In genomic region chr5:58108507-58108906, GRCh38 we compare ENCODE assay signal across 25 cellular contexts.
"Had no signal": no experiment of that assay in that cellular context is flagged by ENCODE, and none has a peak within 500 bp of the region (broad histone marks: within the 10 kb centered on the region; RNA-seq: fewer than 3 reads in every experiment).

No MANE protein-coding gene starts in this region.

- H3K27me3 ChIP-seq: heart right ventricle, testis, uterus had no signal

- H3K4me3 ChIP-seq: heart right ventricle, lower lobe of right lung, testis, uterus had no signal

- H3K9me3 Mint-ChIP-seq: activated CD4-positive, alpha-beta memory T cell treated with anti-CD3 and anti-CD28 coated beads for 36 hours; activated CD4-positive, alpha-beta T cell treated with anti-CD3 and anti-CD28 coated beads, Interleukin-2, amount 10 ng/mL, durations not matched to agents 24 days and 14 days; activated naive CD4-positive, alpha-beta T cell treated with anti-CD3 and anti-CD28 coated beads, Interleukin-2, amount 10 ng/mL, durations not matched to agents 7 days and 5 days; activated naive CD8-positive, alpha-beta T cell treated with anti-CD3 and anti-CD28 coated beads, Interleukin-2, amount 10 ng/mL, durations not matched to agents 7 days and 5 days; activated T-helper 1 cell treated with anti-CD3 and anti-CD28 coated beads, Interleukin-12 subunit alpha, Interleukin-12 subunit beta, Interleukin-2, Interleukin-4 antibody, amounts not matched to agents 30 ng/mL and 10 ng/mL and 1 ng/mL, durations not matched to agents 14 hours and 24 hours and 36 hours had no signal

- H3K27ac ChIP-seq: heart right ventricle, lower lobe of right lung, testis, uterus had no signal

- DNase-seq: activated CD4-positive, alpha-beta memory T cell treated with anti-CD3 and anti-CD28 coated beads for 36 hours; activated CD4-positive, alpha-beta T cell treated with anti-CD3 and anti-CD28 coated beads, Interleukin-2, amount 10 ng/mL, durations not matched to agents 24 days and 14 days; activated CD4-positive, CD25-positive, alpha-beta regulatory T cell treated with anti-CD3 and anti-CD28 coated beads, Interleukin-2, amount 50 U/mL, for 72 hours; activated CD8-positive, alpha-beta memory T cell treated with anti-CD3 and anti-CD28 coated beads, Interleukin-2, amount 50 U/mL, for 4 hours; activated gamma-delta T cell; activated naive CD4-positive, alpha-beta T cell treated with anti-CD3 and anti-CD28 coated beads, Interleukin-2, amount 10 ng/mL, durations not matched to agents 7 days and 5 days; activated naive CD8-positive, alpha-beta T cell treated with anti-CD3 and anti-CD28 coated beads, Interleukin-2, amount 10 ng/mL, durations not matched to agents 7 days and 5 days; activated T-cell treated with anti-CD3 and anti-CD28 coated beads, Interleukin-2, amount 50 U/mL, for 1 hour; caudate nucleus; cortex of kidney; effector memory CD8-positive, alpha-beta T cell; heart right ventricle; lower lobe of right lung; mesenchymal stem cell; right cardiac atrium; stimulated activated CD4-positive, alpha-beta T cell treated with anti-CD3 and anti-CD28 coated beads, Interleukin-12 subunit alpha, Interleukin-12 subunit beta, amount 100 ng/mL, for 4 hours; stimulated activated CD4-positive, alpha-beta T cell treated with anti-CD3 and anti-CD28 coated beads, Interleukin-4, amount 100 ng/mL, for 1 hour; stimulated activated naive CD8-positive, alpha-beta T cell treated with anti-CD3 and anti-CD28 coated beads, Interleukin-15, Interleukin-2, amounts not matched to agents 100 U/mL and 50 U/mL, for 24 hours; T-helper 9 cell; testis; uterus had no signal

- H3K27ac Mint-ChIP-seq: activated CD4-positive, alpha-beta memory T cell treated with anti-CD3 and anti-CD28 coated beads for 36 hours; activated CD4-positive, alpha-beta T cell treated with anti-CD3 and anti-CD28 coated beads, Interleukin-2, amount 10 ng/mL, durations not matched to agents 24 days and 14 days; activated naive CD4-positive, alpha-beta T cell treated with anti-CD3 and anti-CD28 coated beads, Interleukin-2, amount 10 ng/mL, durations not matched to agents 7 days and 5 days; activated naive CD8-positive, alpha-beta T cell treated with anti-CD3 and anti-CD28 coated beads, Interleukin-2, amount 10 ng/mL, durations not matched to agents 7 days and 5 days; activated T-helper 1 cell treated with anti-CD3 and anti-CD28 coated beads, Interleukin-12 subunit alpha, Interleukin-12 subunit beta, Interleukin-2, Interleukin-4 antibody, amounts not matched to agents 30 ng/mL and 10 ng/mL and 1 ng/mL, durations not matched to agents 14 hours and 24 hours and 36 hours; effector memory CD8-positive, alpha-beta T cell; natural killer cell treated with Interleukin-12 subunit alpha and Interleukin-12 subunit beta and Interleukin-15 and Interleukin-18, amount 100 ng/mL, for 72 hours; type B pancreatic cell had no signal

- H3K4me1 Mint-ChIP-seq: activated CD4-positive, alpha-beta T cell treated with anti-CD3 and anti-CD28 coated beads, Interleukin-2, amount 10 ng/mL, durations not matched to agents 24 days and 14 days; activated naive CD4-positive, alpha-beta T cell treated with anti-CD3 and anti-CD28 coated beads, Interleukin-2, amount 10 ng/mL, durations not matched to agents 7 days and 5 days; activated naive CD8-positive, alpha-beta T cell treated with anti-CD3 and anti-CD28 coated beads, Interleukin-2, amount 10 ng/mL, durations not matched to agents 7 days and 5 days had no signal

- H3K4me3 Mint-ChIP-seq: activated CD4-positive, alpha-beta memory T cell treated with anti-CD3 and anti-CD28 coated beads for 36 hours; activated CD4-positive, alpha-beta T cell treated with anti-CD3 and anti-CD28 coated beads, Interleukin-2, amount 10 ng/mL, durations not matched to agents 24 days and 14 days; activated naive CD4-positive, alpha-beta T cell treated with anti-CD3 and anti-CD28 coated beads, Interleukin-2, amount 10 ng/mL, durations not matched to agents 7 days and 5 days; activated naive CD8-positive, alpha-beta T cell treated with anti-CD3 and anti-CD28 coated beads, Interleukin-2, amount 10 ng/mL, durations not matched to agents 7 days and 5 days; activated T-helper 1 cell treated with anti-CD3 and anti-CD28 coated beads, Interleukin-12 subunit alpha, Interleukin-12 subunit beta, Interleukin-2, Interleukin-4 antibody, amounts not matched to agents 30 ng/mL and 10 ng/mL and 1 ng/mL, durations not matched to agents 14 hours and 24 hours and 36 hours; effector memory CD8-positive, alpha-beta T cell; natural killer cell treated with Interleukin-12 subunit alpha and Interleukin-12 subunit beta and Interleukin-15 and Interleukin-18, amount 100 ng/mL, for 72 hours; type B pancreatic cell had no signal

- H3K4me1 ChIP-seq: lower lobe of right lung, testis, uterus had no signal

- ATAC-seq: effector memory CD8-positive, alpha-beta T cell; heart right ventricle; left lobe of liver; lower lobe of right lung; natural killer cell treated with Interleukin-12 subunit alpha and Interleukin-12 subunit beta and Interleukin-15 and Interleukin-18, amount 100 ng/mL, for 72 hours; right cardiac atrium; stimulated activated naive CD8-positive, alpha-beta T cell treated with anti-CD3 and anti-CD28 coated beads, Interleukin-15, Interleukin-2, amounts not matched to agents 100 U/mL and 50 U/mL, for 24 hours had no signal

- H3K9me3 ChIP-seq: lower lobe of right lung, testis, uterus had no signal

- H3K36me3 Mint-ChIP-seq: activated CD4-positive, alpha-beta memory T cell treated with anti-CD3 and anti-CD28 coated beads for 36 hours; activated naive CD4-positive, alpha-beta T cell treated with anti-CD3 and anti-CD28 coated beads, Interleukin-2, amount 10 ng/mL, durations not matched to agents 7 days and 5 days; activated naive CD8-positive, alpha-beta T cell treated with anti-CD3 and anti-CD28 coated beads, Interleukin-2, amount 10 ng/mL, durations not matched to agents 7 days and 5 days; natural killer cell treated with Interleukin-12 subunit alpha and Interleukin-12 subunit beta and Interleukin-15 and Interleukin-18, amount 100 ng/mL, for 72 hours had no signal

- H3K36me3 ChIP-seq: heart right ventricle, lower lobe of right lung had no signal

- H3K27me3 Mint-ChIP-seq: activated CD4-positive, alpha-beta T cell treated with anti-CD3 and anti-CD28 coated beads, Interleukin-2, amount 10 ng/mL, durations not matched to agents 24 days and 14 days; activated naive CD4-positive, alpha-beta T cell treated with anti-CD3 and anti-CD28 coated beads, Interleukin-2, amount 10 ng/mL, durations not matched to agents 7 days and 5 days; type B pancreatic cell had no signal
